Comparison of ENCODE assay signal across 21 cellular contexts in the genomic region with DNA sequence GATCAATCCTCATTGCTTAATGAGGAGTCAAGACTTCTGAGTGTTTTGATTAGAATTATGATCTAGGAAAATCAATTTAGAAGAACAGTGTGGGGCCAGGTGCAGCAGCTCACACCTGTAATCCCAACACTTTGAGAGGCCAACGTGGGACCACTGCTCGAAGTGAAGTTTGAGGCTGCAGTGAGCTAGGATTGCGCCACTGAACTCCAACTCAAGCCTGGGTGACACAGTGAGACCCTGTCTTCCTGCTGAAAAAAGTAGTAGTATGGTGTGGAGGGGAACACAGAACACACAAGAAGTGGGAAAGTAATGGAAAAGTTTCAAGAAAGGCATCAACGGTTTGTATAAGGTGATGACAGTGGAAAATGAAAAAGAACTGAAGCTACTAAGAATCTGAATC.
"Had no signal": no experiment of that assay in that cellular context is flagged by ENCODE, and none has a peak within 500 bp of the region (broad histone marks: within the 10 kb centered on the region; RNA-seq: fewer than 3 reads in every experiment).

No MANE protein-coding gene starts in this region.

- H3K36me3 ChIP-seq: colonic mucosa, gastrocnemius medialis, ovary, sigmoid colon, stomach, thoracic aorta, transverse colon had no signal

- H3K27ac ChIP-seq: colonic mucosa, ovary, sigmoid colon, skin epidermis, stomach, thoracic aorta, transverse colon had no signal

- H3K27me3 ChIP-seq: colonic mucosa, gastrocnemius medialis, heart right ventricle, ovary, sigmoid colon, stomach, transverse colon had no signal

- H3K4me3 ChIP-seq: colonic mucosa, gastrocnemius medialis, heart right ventricle, mucosa of descending colon, ovary, sigmoid colon, skin epidermis, stomach, thoracic aorta, transverse colon had no signal

- H3K9me3 ChIP-seq: colonic mucosa, gastrocnemius medialis, heart right ventricle, mucosa of descending colon, ovary, sigmoid colon, stomach, thoracic aorta, transverse colon had no signal

- ATAC-seq: gastrocnemius medialis; mucosa of descending colon; naive thymus-derived CD8-positive, alpha-beta T cell had no signal

- H3K4me1 ChIP-seq: colonic mucosa had no signal

- H3K4me3 Mint-ChIP-seq: neural crest cell had no signal

- H3K27me3 Mint-ChIP-seq: naive thymus-derived CD8-positive, alpha-beta T cell had no signal

- DNase-seq: colonic mucosa; effector CD4-positive, alpha-beta T cell; gastrocnemius medialis; heart right ventricle; hypothalamus; kidney glomerular epithelial cell; mucosa of descending colon; naive thymus-derived CD8-positive, alpha-beta T cell; nucleus accumbens; ovary; sigmoid colon; stimulated activated CD4-positive, alpha-beta T cell treated with anti-CD3 and anti-CD28 coated beads, Interleukin-2, amount 100 ng/mL, for 24 hours; stimulated activated CD4-positive, alpha-beta T cell treated with anti-CD3 and anti-CD28 coated beads, Interleukin-4, amount 100 ng/mL, for 4 hours; stimulated activated naive CD4-positive, alpha-beta T cell; stomach; substantia nigra; transverse colon had no signal

- FAIRE-seq: islet of Langerhans had no signal
